In the genomic region with DNA sequence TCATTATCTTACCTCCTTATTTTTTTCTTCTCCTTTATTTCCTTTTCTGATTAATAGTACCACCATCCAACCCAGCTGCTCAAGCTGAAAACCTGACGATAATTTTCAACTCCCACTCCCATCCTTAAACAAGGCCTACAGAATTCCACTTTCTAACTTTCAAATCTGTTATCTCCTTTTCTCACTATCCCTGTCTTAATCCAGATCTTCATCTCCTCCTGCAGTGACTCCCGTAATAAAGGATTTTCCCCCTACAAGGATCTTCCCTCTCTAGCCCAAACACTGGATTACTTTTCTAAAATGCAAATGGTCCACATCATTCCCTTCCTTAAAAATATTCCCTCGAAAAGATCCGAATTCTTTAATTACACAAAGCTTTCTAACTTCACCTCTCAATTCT, we compare ENCODE assay signal across 8 cellular contexts. TPM values are rescaled to one million over a fixed set of nuclear protein-coding genes. Genes with fewer than 3 reads are reported as not detected.
A peak's percentile ranks its signal among the peaks of the same experiment; 100 is the strongest.
DNase-seq lines count a peak whose midpoint lies in the region; ATAC-seq, FAIRE-seq and TF ChIP-seq lines count a peak whose summit lies in the region.

No MANE protein-coding gene starts in this region.

- intact Hi-C loops in Calu3 (cut with micrococcal nuclease; ENCODE audit: unreplicated experiment) (no loop called here), PC-3 (cut with micrococcal nuclease) (loop anchor here (5.0 kb wide), 1 partner anchor 259 kb away; no protein-coding TSS in a partner anchor), endothelial cell of umbilical vein (cut with micrococcal nuclease) (no loop called here)

- peaks cover 20% of the 10 kb centered on the region for H3K4me1 ChIP-seq in PC-3 (ENCODE audit: insufficient read depth, low read length)
- peaks cover 18% of the 10 kb centered on the region for H3K4me1 ChIP-seq in endothelial cell of umbilical vein (ENCODE audit: control insufficient read depth, extremely low read depth, insufficient read depth, low read length)

- H3K9ac ChIP-seq in PC-3 (ENCODE audit: low read length) (peak overlapping the region; percentile 92), endothelial cell of umbilical vein (replicated peaks; ENCODE audit: extremely low read depth, insufficient read depth, low read length) (peak overlapping the region; percentile 90)

- H3K9me2 ChIP-seq in PC-3 (replicated peaks; ENCODE audit: low read length), result no peaks in the 10 kb centered on the region

- DNase-seq in Calu3, result no peak
- DNase-seq in PC-3, result no peak
- no peak for DNase-seq in endothelial cell of umbilical vein (ENCODE audit: low read depth, low spot score)
- DNase-seq in osteocyte (ENCODE audit: extremely low spot score, unreplicated experiment), result no peak
- DNase-seq in activated CD8-positive, alpha-beta memory T cell treated with anti-CD3 and anti-CD28 coated beads, Interleukin-2, amount 50 U/mL, for 4 hours, result no peak
- DNase-seq in SW480 (ENCODE audit: low spot score), result no peak

- ATAC-seq in PC-3 (no peak), HG02763 (IDR thresholded peaks at IDR 0.05; ENCODE audit: unreplicated experiment) (no peak), HG03457 (IDR thresholded peaks at IDR 0.05; ENCODE audit: unreplicated experiment) (no peak)

- no peaks in the 10 kb centered on the region for H3K27me3 Mint-ChIP-seq in Calu3 (ENCODE audit: unreplicated experiment)
- no peaks in the 10 kb centered on the region for H3K27me3 Mint-ChIP-seq in osteocyte (ENCODE audit: unreplicated experiment)

- no peak for TF ChIP-seq POLR2A in endothelial cell of umbilical vein (IDR thresholded peaks at IDR 0.05; ENCODE audit: low read depth, low read length)

- no peak overlapping the region for H3K27ac ChIP-seq in PC-3 (ENCODE audit: low read length)
- no peak overlapping the region for H3K27ac ChIP-seq in endothelial cell of umbilical vein (ENCODE audit: insufficient read depth, low read depth, low read length)

- BruUV-seq in Calu3 (replicated peaks; lab: Mats Ljungman, UMichigan) (no TSS peak), PC-3 (replicated peaks; lab: Mats Ljungman, UMichigan) (no TSS peak), endothelial cell of umbilical vein (replicated peaks; lab: Mats Ljungman, UMichigan) (no TSS peak)

- dilution Hi-C loops in endothelial cell of umbilical vein (cut with MboI; ENCODE audit: extremely low pct_ligation_motif_present, low sequenced_read_pairs), result no loop called here

- CTCF ChIA-PET in Calu3 (lab: Charles Lee) (no interaction called here), PC-3 (lab: Charles Lee) (no interaction called here), endothelial cell of umbilical vein (lab: Charles Lee) (no interaction called here)

- FAIRE-seq in endothelial cell of umbilical vein (lab: Jason Lieb, UNC), result no peak

- H3K36me3 Mint-ChIP-seq in Calu3 (ENCODE audit: insufficient read depth, unreplicated experiment) (peaks cover 30% of the 10 kb centered on the region), osteocyte (ENCODE audit: unreplicated experiment) (peaks cover 8% of the 10 kb centered on the region)

- peak overlapping the region; percentile 87 for H3K4me2 ChIP-seq in PC-3 (ENCODE audit: low read length)
- peak overlapping the region; percentile 88 for H3K4me2 ChIP-seq in endothelial cell of umbilical vein (ENCODE audit: insufficient read depth, low read length)

- no peaks in the 10 kb centered on the region for H3F3A ChIP-seq in PC-3 (ENCODE audit: low read length, unreplicated experiment)

- H3K36me3 ChIP-seq in PC-3 (ENCODE audit: low read depth, low read length), result peaks cover 6% of the 10 kb centered on the region; the same call in 1 of the 2 replicates
- H3K36me3 ChIP-seq in endothelial cell of umbilical vein (ENCODE audit: control insufficient read depth in 2 of 2, extremely low read depth in 1 of 2, insufficient read depth in 2 of 2, low read length in 2 of 2), result peaks cover 0 to 2% of the 10 kb centered on the region in 2 experiments

- peaks cover 52% of the 10 kb centered on the region for H3K79me2 ChIP-seq in PC-3 (ENCODE audit: low read length)
- H3K79me2 ChIP-seq in endothelial cell of umbilical vein (ENCODE audit: control insufficient read depth, insufficient read depth, low read length), result peaks cover 43% of the 10 kb centered on the region

- H3K4me1 Mint-ChIP-seq in Calu3 (ENCODE audit: low read depth, unreplicated experiment), result peaks cover 17% of the 10 kb centered on the region
- H3K4me1 Mint-ChIP-seq in osteocyte (ENCODE audit: unreplicated experiment), result peaks cover 36% of the 10 kb centered on the region

- peak overlapping the region; percentile 77 for H3K4me3 Mint-ChIP-seq in Calu3 (ENCODE audit: low read depth, unreplicated experiment)
- peak overlapping the region; percentile 91 for H3K4me3 Mint-ChIP-seq in osteocyte (ENCODE audit: unreplicated experiment)

- no peaks in the 10 kb centered on the region for H4K20me1 ChIP-seq in PC-3 (ENCODE audit: low read length)
- no peaks in the 10 kb centered on the region for H4K20me1 ChIP-seq in endothelial cell of umbilical vein (replicated peaks; ENCODE audit: control insufficient read depth, extremely low read depth, insufficient read depth, low read length)

- H3K9me1 ChIP-seq in endothelial cell of umbilical vein (replicated peaks; ENCODE audit: control insufficient read depth, extremely low read depth, insufficient read depth, low read length), result no peaks in the 10 kb centered on the region

- H3K9me3 Mint-ChIP-seq in Calu3 (ENCODE audit: low read depth, unreplicated experiment), result no peaks in the 10 kb centered on the region
- no peaks in the 10 kb centered on the region for H3K9me3 Mint-ChIP-seq in osteocyte (ENCODE audit: unreplicated experiment)

- H2AFZ ChIP-seq in PC-3 (ENCODE audit: low read length) (no peak overlapping the region), endothelial cell of umbilical vein (ENCODE audit: low read depth, low read length) (no peak overlapping the region)

- no peak overlapping the region for H3K27ac Mint-ChIP-seq in Calu3 (ENCODE audit: unreplicated experiment)
- peak overlapping the region; percentile 62 for H3K27ac Mint-ChIP-seq in osteocyte (ENCODE audit: unreplicated experiment)

- H3K4me3 ChIP-seq in PC-3 (ENCODE audit: low read length) (peak overlapping the region; percentile 84), endothelial cell of umbilical vein (replicated peaks in 1 of 3; ENCODE audit: insufficient read depth in 1 of 3, low read depth in 1 of 3, low read length in 3 of 3) (peak overlapping the region in 1 of 3 experiments; percentile 89)

- H3K27me3 ChIP-seq in PC-3 (ENCODE audit: low read length) (no peaks in the 10 kb centered on the region), endothelial cell of umbilical vein (ENCODE audit: control insufficient read depth in 2 of 2, insufficient read depth in 2 of 2, low read length in 2 of 2) (no peaks in the 10 kb centered on the region)

- no peak for TF ChIP-seq CTCF in Calu3 (IDR thresholded peaks at IDR 0.05; ENCODE audit: unreplicated experiment)
- TF ChIP-seq CTCF in PC-3 (conservative IDR thresholded peaks at IDR 0.05; ENCODE audit: low read depth, low read length), result no peak
- no peak for TF ChIP-seq CTCF in endothelial cell of umbilical vein (IDR thresholded peaks at IDR 0.05; ENCODE audit: extremely low read depth in 1 of 2, insufficient read depth in 1 of 2, low read depth in 1 of 2, low read length in 2 of 2)
- no peak for TF ChIP-seq CTCF in osteocyte (IDR thresholded peaks at IDR 0.05)

- H3K9me3 ChIP-seq in PC-3 (ENCODE audit: low read length) (no peaks in the 10 kb centered on the region), endothelial cell of umbilical vein (replicated peaks; ENCODE audit: control insufficient read depth, insufficient read depth, low read length) (no peaks in the 10 kb centered on the region)

- POLR2A ChIA-PET in PC-3 (lab: Charles Lee; ENCODE audit: unreplicated experiment) (no interaction called here), endothelial cell of umbilical vein (lab: Charles Lee) (no interaction called here)

TF ChIP-seq in endothelial cell of umbilical vein, 7 proteins besides CTCF, POLR2A, EP300 and RAD21 (continues in another document):
- TF ChIP-seq MYC (IDR thresholded peaks at IDR 0.05; ENCODE audit: low read depth, low read length) (no peak), GATA2 (IDR thresholded peaks at IDR 0.05; ENCODE audit: insufficient read depth, insufficient read length, low read depth, low read length) (no peak)

RNA-seq across cellular contexts. Expression of gene TRAPPC6B, which starts 1.5 kb away (rescaled TPM):
- total RNA-seq in Calu3 (2022) (19.0 and 19.8 TPM in 2 replicates), PC-3 (2014; rRNA removed) (24.0 and 34.5 TPM in 2 replicates), endothelial cell of umbilical vein (19.3 and 21.8 TPM in 2 replicates), osteocyte (29.7 and 29.8 TPM in 2 replicates)
- polyA plus RNA-seq in endothelial cell of umbilical vein, result 7.3 and 9.9 TPM in 2 replicates
- 10.1 and 11.0 TPM in 2 replicates for polyA plus RNA-seq in endothelial cell of umbilical vein (2011; cell fraction: cytosol; rRNA removed)
- 19.8 and 28.9 TPM in 2 replicates for polyA plus RNA-seq in endothelial cell of umbilical vein (2011; cell fraction: nucleus; rRNA removed)
- 13.9 and 16.3 TPM in 2 replicates for polyA plus RNA-seq in endothelial cell of umbilical vein (2012)
- 12.6 and 18.6 TPM in 2 replicates for polyA minus RNA-seq in endothelial cell of umbilical vein
- 14.7 TPM for polyA minus RNA-seq in endothelial cell of umbilical vein (2011; cell fraction: cytosol; rRNA and poly(A)+ RNA removed)
- polyA minus RNA-seq in endothelial cell of umbilical vein (2011; cell fraction: nucleus; rRNA and poly(A)+ RNA removed), result 12.2 and 12.5 TPM in 2 replicates

RNA-seq across cellular contexts. Expression of gene PNN, which starts 6.5 kb away (rescaled TPM):
- total RNA-seq in Calu3 (2022), result 93.1 and 93.5 TPM in 2 replicates
- 36.7 and 45.6 TPM in 2 replicates for total RNA-seq in PC-3 (2014; rRNA removed)
- 79.4 and 83.5 TPM in 2 replicates for total RNA-seq in endothelial cell of umbilical vein
- 9.9 and 27.3 TPM in 2 replicates for polyA plus RNA-seq in endothelial cell of umbilical vein
- polyA plus RNA-seq in endothelial cell of umbilical vein (2011; cell fraction: cytosol; rRNA removed), result 10.9 and 11.7 TPM in 2 replicates
- 103 and 185 TPM in 2 replicates for polyA plus RNA-seq in endothelial cell of umbilical vein (2011; cell fraction: nucleus; rRNA removed)
- polyA plus RNA-seq in endothelial cell of umbilical vein (2012), result 52.3 and 66.6 TPM in 2 replicates
- polyA minus RNA-seq in endothelial cell of umbilical vein, result 28.5 and 35.5 TPM in 2 replicates
- 10.9 TPM for polyA minus RNA-seq in endothelial cell of umbilical vein (2011; cell fraction: cytosol; rRNA and poly(A)+ RNA removed)
- 33.8 and 38.8 TPM in 2 replicates for polyA minus RNA-seq in endothelial cell of umbilical vein (2011; cell fraction: nucleus; rRNA and poly(A)+ RNA removed)
- 53.0 and 66.1 TPM in 2 replicates for total RNA-seq in osteocyte

RNA-seq across cellular contexts. Expression of gene GEMIN2, which starts 54.5 kb away (rescaled TPM):
- 15.5 and 20.1 TPM in 2 replicates for total RNA-seq in Calu3 (2022)
- total RNA-seq in PC-3 (2014; rRNA removed), result 42.7 and 48.1 TPM in 2 replicates
- total RNA-seq in endothelial cell of umbilical vein, result 19.5 and 20.0 TPM in 2 replicates
- polyA plus RNA-seq in endothelial cell of umbilical vein, result 9.6 and 14.3 TPM in 2 replicates
- 21.7 and 23.3 TPM in 2 replicates for polyA plus RNA-seq in endothelial cell of umbilical vein (2011; cell fraction: cytosol; rRNA removed)
- 20.1 and 23.2 TPM in 2 replicates for polyA plus RNA-seq in endothelial cell of umbilical vein (2011; cell fraction: nucleus; rRNA removed)
- polyA plus RNA-seq in endothelial cell of umbilical vein (2012), result 11.4 and 15.0 TPM in 2 replicates
- 7.5 and 10.6 TPM in 2 replicates for polyA minus RNA-seq in endothelial cell of umbilical vein
- 12.5 TPM for polyA minus RNA-seq in endothelial cell of umbilical vein (2011; cell fraction: cytosol; rRNA and poly(A)+ RNA removed)
- polyA minus RNA-seq in endothelial cell of umbilical vein (2011; cell fraction: nucleus; rRNA and poly(A)+ RNA removed), result 5.7 and 9.7 TPM in 2 replicates
- 13.2 and 14.9 TPM in 2 replicates for total RNA-seq in osteocyte
